Comparison of ENCODE assay signal across 23 cellular contexts in genomic region chr2:11326692-11327211, GRCh38. TPM values are rescaled to one million over a fixed set of nuclear protein-coding genes. Genes with fewer than 3 reads are reported as not detected.
DNase-seq lines count a peak whose midpoint lies in the region; ATAC-seq, FAIRE-seq and TF ChIP-seq lines count a peak whose summit lies in the region.
"Had no signal": no experiment of that assay in that cellular context is flagged by ENCODE, and none has a peak within 500 bp of the region (broad histone marks: within the 10 kb centered on the region; RNA-seq: fewer than 3 reads in every experiment).

No MANE protein-coding gene starts in this region.

- TF ChIP-seq EP300 in A549 (IDR thresholded peaks at IDR 0.05): no peak

- no peak overlapping the region for H3K4me3 Mint-ChIP-seq in WTC11
- no peak overlapping the region for H3K4me3 Mint-ChIP-seq in effector memory CD8-positive, alpha-beta T cell
- no peak overlapping the region for H3K4me3 Mint-ChIP-seq in nephron progenitor cell
- H3K4me3 Mint-ChIP-seq: CD8-positive, alpha-beta memory T cell; IgD-negative memory B cell had no signal

- no peaks in the 10 kb centered on the region for H3K36me3 ChIP-seq in endothelial cell of umbilical vein (ENCODE audit: control insufficient read depth in 2 of 2, extremely low read depth in 1 of 2, insufficient read depth in 2 of 2, low read length in 2 of 2)
- H3K36me3 ChIP-seq: BE2C, HAP-1 had no signal

- H3K4me1 Mint-ChIP-seq in WTC11 (no peaks in the 10 kb centered on the region), nephron progenitor cell (no peaks in the 10 kb centered on the region)
- H3K4me1 Mint-ChIP-seq in effector memory CD8-positive, alpha-beta T cell (ENCODE audit: low read depth in 2 of 2): peaks cover 16 to 32% of the 10 kb centered on the region in 2 donors

- no peaks in the 10 kb centered on the region for H3K27me3 ChIP-seq in endothelial cell of umbilical vein (ENCODE audit: control insufficient read depth in 2 of 2, insufficient read depth in 2 of 2, low read length in 2 of 2)
- H3K27me3 ChIP-seq: BE2C had no signal

- dilution Hi-C loops in endothelial cell of umbilical vein (cut with MboI; ENCODE audit: extremely low pct_ligation_motif_present, low sequenced_read_pairs): no loop called here

- H3K4me1 ChIP-seq in A549 (peaks cover 16% of the 10 kb centered on the region), endothelial cell of umbilical vein (ENCODE audit: control insufficient read depth, extremely low read depth, insufficient read depth, low read length) (peaks cover 18% of the 10 kb centered on the region)
- H3K4me1 ChIP-seq: BE2C had no signal

- TF ChIP-seq RAD21 in A549 (conservative IDR thresholded peaks at IDR 0.05 in 1 of 2, IDR thresholded peaks at IDR 0.05 in 1 of 2): no peak

- H3K27me3 Mint-ChIP-seq in WTC11 (ENCODE audit: low read depth) (no peaks in the 10 kb centered on the region), nephron progenitor cell (ENCODE audit: low read depth, poor library complexity) (no peaks in the 10 kb centered on the region)
- H3K27me3 Mint-ChIP-seq in effector memory CD8-positive, alpha-beta T cell: no peaks in the 10 kb centered on the region
- H3K27me3 Mint-ChIP-seq: CD8-positive, alpha-beta memory T cell; IgD-negative memory B cell had no signal

- H3K79me2 ChIP-seq in endothelial cell of umbilical vein (ENCODE audit: control insufficient read depth, insufficient read depth, low read length): peaks cover 88% of the 10 kb centered on the region

- H3K4me3 ChIP-seq in A549 (no peak overlapping the region), endothelial cell of umbilical vein (replicated peaks in 1 of 3; ENCODE audit: insufficient read depth in 1 of 3, low read depth in 1 of 3, low read length in 3 of 3) (peak overlapping the region in 2 of 3 experiments; percentile 5 to 30)
- H3K4me3 ChIP-seq: HAP-1 had no signal

- WGBS in A549 (ENCODE audit: missing lambda C conversion rate): 79% methylated on average over 4 of the region's 4 CpGs

- no peak for TF ChIP-seq CTCF in A549 (IDR thresholded peaks at IDR 0.05)
- TF ChIP-seq CTCF in WTC11 (IDR thresholded peaks at IDR 0.05): no peak
- no peak for TF ChIP-seq CTCF in endothelial cell of umbilical vein (IDR thresholded peaks at IDR 0.05; ENCODE audit: extremely low read depth in 1 of 2, insufficient read depth in 1 of 2, low read depth in 1 of 2, low read length in 2 of 2)
- no peak for TF ChIP-seq CTCF in nephron progenitor cell (IDR thresholded peaks at IDR 0.05)

- H3K4me2 ChIP-seq in A549 (no peak overlapping the region), endothelial cell of umbilical vein (ENCODE audit: insufficient read depth, low read length) (peak overlapping the region; percentile 79)

- DNase-seq in A549 (ENCODE audit: low read depth in 1 of 2, low spot score in 1 of 2) (no peak), GM19239 (ENCODE audit: insufficient read length, low spot score) (no peak), WTC11 (ENCODE audit: low spot score) (no peak), endothelial cell of umbilical vein (ENCODE audit: low read depth, low spot score) (peak; percentile 70), cerebellar nuclear complex (lab: John Stamatoyannopoulos, UW) (no peak), nephron progenitor cell (no peak)
- no peak for DNase-seq in stimulated activated naive CD8-positive, alpha-beta T cell treated with anti-CD3 and anti-CD28 coated beads, Interleukin-15, Interleukin-2, amounts not matched to agents 100 U/mL and 50 U/mL, for 24 hours
- DNase-seq in effector memory CD8-positive, alpha-beta T cell: no peak
- DNase-seq: BE2C; CD8-positive, alpha-beta memory T cell; DMS53; NCI-H1417; NCI-H187; NCI-H2107; NCI-H510A; NCI-H774; PC-3; RPMI8226; SIG-M5 had no signal

- CTCF ChIA-PET in A549 (lab: Yijun Ruan, JAX): interaction anchor here (1.4 to 1.8 kb wide), 3 partner anchors 120 to 195 kb away, joined by 4 to 10 read pairs (median 6); a partner anchor contains a TSS
- CTCF ChIA-PET in WTC11 (lab: Charles Lee): interaction anchor here (1.1 to 1.6 kb wide), 3 partner anchors 85 to 120 kb away, joined by 3 read pairs; no protein-coding TSS in a partner anchor
- CTCF ChIA-PET in endothelial cell of umbilical vein (lab: Charles Lee): interaction anchor here (0.7 to 3.9 kb wide), 9 partner anchors 9 to 92 kb away, joined by 3 to 12 read pairs (median 5); no protein-coding TSS in a partner anchor

- H3K27ac ChIP-seq in A549 (no peak overlapping the region), endothelial cell of umbilical vein (ENCODE audit: insufficient read depth, low read depth, low read length) (no peak overlapping the region)
- H3K27ac ChIP-seq: 22Rv1 had no signal

- intact Hi-C loops in endothelial cell of umbilical vein (cut with micrococcal nuclease): no loop called here

- H3K9me3 Mint-ChIP-seq in WTC11 (peaks cover 4% of the 10 kb centered on the region; the same call in 1 of the 2 replicates), nephron progenitor cell (peaks cover 23% of the 10 kb centered on the region)
- peaks cover 0 to 2% of the 10 kb centered on the region in 2 donors for H3K9me3 Mint-ChIP-seq in effector memory CD8-positive, alpha-beta T cell
- H3K9me3 Mint-ChIP-seq: CD8-positive, alpha-beta memory T cell; IgD-negative memory B cell had no signal

- no peaks in the 10 kb centered on the region for H3K9me1 ChIP-seq in endothelial cell of umbilical vein (replicated peaks; ENCODE audit: control insufficient read depth, extremely low read depth, insufficient read depth, low read length)

- peaks cover 20% of the 10 kb centered on the region for H4K20me1 ChIP-seq in endothelial cell of umbilical vein (replicated peaks; ENCODE audit: control insufficient read depth, extremely low read depth, insufficient read depth, low read length)

- POLR2A ChIA-PET in A549 (lab: Yijun Ruan, JAX) (interaction anchor here (1.5 kb wide), 1 partner anchor 17 kb away, joined by 3 read pairs; the partner anchor contains the start of gene ROCK2), WTC11 (lab: Charles Lee) (no interaction called here), endothelial cell of umbilical vein (lab: Charles Lee) (no interaction called here)

- no peaks in the 10 kb centered on the region for H3K9me3 ChIP-seq in A549
- no peaks in the 10 kb centered on the region for H3K9me3 ChIP-seq in endothelial cell of umbilical vein (replicated peaks; ENCODE audit: control insufficient read depth, insufficient read depth, low read length)
- H3K9me3 ChIP-seq: BE2C, HAP-1 had no signal

- no peak overlapping the region for H3K27ac Mint-ChIP-seq in WTC11
- H3K27ac Mint-ChIP-seq in effector memory CD8-positive, alpha-beta T cell: no peak overlapping the region
- H3K27ac Mint-ChIP-seq in nephron progenitor cell: no peak overlapping the region
- H3K27ac Mint-ChIP-seq: CD8-positive, alpha-beta memory T cell; IgD-negative memory B cell had no signal

- H3K36me3 Mint-ChIP-seq in WTC11 (no peaks in the 10 kb centered on the region), nephron progenitor cell (ENCODE audit: low read depth) (peaks cover 24% of the 10 kb centered on the region)
- H3K36me3 Mint-ChIP-seq in effector memory CD8-positive, alpha-beta T cell (ENCODE audit: insufficient read depth): no peaks in the 10 kb centered on the region
- H3K36me3 Mint-ChIP-seq: CD8-positive, alpha-beta memory T cell; IgD-negative memory B cell had no signal

- TF ChIP-seq POLR2A in A549 (IDR thresholded peaks at IDR 0.05; ENCODE audit: low read length) (no peak), endothelial cell of umbilical vein (IDR thresholded peaks at IDR 0.05; ENCODE audit: low read depth, low read length) (no peak)

- FAIRE-seq in A549 (lab: Jason Lieb, UNC) (no peak), GM19239 (lab: Jason Lieb, UNC) (peak; percentile 4), endothelial cell of umbilical vein (lab: Jason Lieb, UNC) (peak; percentile 67)
- FAIRE-seq: HTR-8/SVneo had no signal

- ATAC-seq in A549 (peak; percentile 50 to 61; a peak in 4 of 6 replicates), WTC11 (peak; percentile 41)
- no peak for ATAC-seq in stimulated activated naive CD8-positive, alpha-beta T cell treated with anti-CD3 and anti-CD28 coated beads, Interleukin-15, Interleukin-2, amounts not matched to agents 100 U/mL and 50 U/mL, for 24 hours
- ATAC-seq in effector memory CD8-positive, alpha-beta T cell (replicated peaks): no peak
- ATAC-seq: PC-3 had no signal

- no peak overlapping the region for H2AFZ ChIP-seq in endothelial cell of umbilical vein (ENCODE audit: low read depth, low read length)

- BruUV-seq in endothelial cell of umbilical vein (replicated peaks; lab: Mats Ljungman, UMichigan): no TSS peak

- H3K9ac ChIP-seq in endothelial cell of umbilical vein (replicated peaks; ENCODE audit: extremely low read depth, insufficient read depth, low read length): no peak overlapping the region

TF ChIP-seq in A549, 52 proteins besides CTCF, POLR2A, EP300 and RAD21 (continues in another document):
- no peak for TF ChIP-seq TP53 (CRISPR knock-in tag; IDR thresholded peaks at IDR 0.05)
- TF ChIP-seq NFE2L2 (conservative IDR thresholded peaks at IDR 0.05; ENCODE audit: low read length): no peak
- no peak for TF ChIP-seq ZSCAN20 (CRISPR knock-in tag; IDR thresholded peaks at IDR 0.05)
- no peak for TF ChIP-seq RFX5 (IDR thresholded peaks at IDR 0.05)

TF ChIP-seq in endothelial cell of umbilical vein, 7 proteins besides CTCF, POLR2A, EP300 and RAD21:
- TF ChIP-seq POLR2AphosphoS5 (IDR thresholded peaks at IDR 0.05; ENCODE audit: insufficient read depth, low read depth, low read length) (no peak), EZH2 (IDR thresholded peaks at IDR 0.05; ENCODE audit: borderline replicate concordance, low read depth, low read length, severe bottlenecking) (no peak), GATA2 (IDR thresholded peaks at IDR 0.05; ENCODE audit: insufficient read depth, insufficient read length, low read depth, low read length) (peak; percentile 53), FOS (IDR thresholded peaks at IDR 0.05; ENCODE audit: borderline replicate concordance, insufficient read depth, low read length) (peak; percentile 16)
TF ChIP-seq in endothelial cell of umbilical vein: peak in this region for 2.

RNA-seq across cellular contexts. Expression of gene ROCK2, which starts 17.7 kb away (rescaled TPM):
- polyA plus RNA-seq in A549 (2011; rRNA removed) (33.4 and 38.7 TPM in 2 replicates), A549 (2017; fragmentation: RNase III; extraction: RNeasy Plus Mini Kit Qiagen cat#74134 plus additional on column Dnase treatment) (34.0 to 38.0 TPM (median 36.4 TPM) in 3 replicates), endothelial cell of umbilical vein (3.5 and 5.2 TPM in 2 replicates)
- polyA plus RNA-seq in A549 (2012; cell fraction: cytosol; rRNA removed): 5.9 and 6.5 TPM in 2 replicates
- 4.2 and 6.9 TPM in 2 replicates for polyA plus RNA-seq in A549 (2012; cell fraction: nucleus; rRNA removed)
- polyA minus RNA-seq in A549 (2011; rRNA and poly(A)+ RNA removed): 28.9 and 30.0 TPM in 2 replicates
- total RNA-seq in WTC11 (2021) (21.3 to 25.9 TPM (median 22.4 TPM) in 3 replicates), endothelial cell of umbilical vein (54.3 and 56.5 TPM in 2 replicates)
- 6.9 and 7.1 TPM in 2 replicates for polyA plus RNA-seq in endothelial cell of umbilical vein (2011; cell fraction: cytosol; rRNA removed)
- 11.1 and 15.9 TPM in 2 replicates for polyA plus RNA-seq in endothelial cell of umbilical vein (2011; cell fraction: nucleus; rRNA removed)
- polyA plus RNA-seq in endothelial cell of umbilical vein (2012): 29.6 and 37.7 TPM in 2 replicates
- polyA minus RNA-seq in endothelial cell of umbilical vein: 24.7 and 30.4 TPM in 2 replicates
- polyA minus RNA-seq in endothelial cell of umbilical vein (2011; cell fraction: cytosol; rRNA and poly(A)+ RNA removed): 33.8 TPM
- polyA minus RNA-seq in endothelial cell of umbilical vein (2011; cell fraction: nucleus; rRNA and poly(A)+ RNA removed): 42.6 and 72.6 TPM in 2 replicates

Comparison
In these comparisons a context has a peak if more than half of its experiments do, and no peak if none do; other contexts are left out.
1. ATAC-seq: peak in A549 (2 of 2) and WTC11 (single experiment); none in stimulated activated naive CD8-positive, alpha-beta T cell treated with anti-CD3 and anti-CD28 coated beads, Interleukin-15, Interleukin-2, amounts not matched to agents 100 U/mL and 50 U/mL, for 24 hours (single experiment) and effector memory CD8-positive, alpha-beta T cell (single experiment).